In genomic region chr10:57867226-57867625, GRCh38 we compare ENCODE assay signal across 27 cellular contexts.
"Had no signal": no experiment of that assay in that cellular context is flagged by ENCODE, and none has a peak within 500 bp of the region (broad histone marks: within the 10 kb centered on the region; RNA-seq: fewer than 3 reads in every experiment).

No MANE protein-coding gene starts in this region.

- H3K4me1 ChIP-seq: gastroesophageal sphincter had no signal

- H3K4me3 Mint-ChIP-seq: activated CD8-positive, alpha-beta T cell treated with anti-CD3 and anti-CD28 coated beads for 36 hours; activated T-cell treated with anti-CD3 and anti-CD28 coated beads, Interleukin-2, amount 50 U/mL, for 4 hours; activated T-helper 17 cell treated with anti-CD3 and anti-CD28 coated beads, Interleukin-2, amount 50 U/mL, for 72 hours; nephron; T-helper 17 cell; WTC11 had no signal

- H3K4me3 ChIP-seq: body of pancreas, cardiac muscle cell, coronary artery, dorsolateral prefrontal cortex, gastroesophageal sphincter, right lobe of liver, thoracic aorta had no signal

- H3K9me3 Mint-ChIP-seq: nephron, WTC11 had no signal

- H3K36me3 Mint-ChIP-seq: WTC11 had no signal

- H3K27me3 Mint-ChIP-seq: activated CD8-positive, alpha-beta T cell treated with anti-CD3 and anti-CD28 coated beads for 36 hours; activated T-helper 17 cell treated with anti-CD3 and anti-CD28 coated beads, Interleukin-2, amount 50 U/mL, for 72 hours; T-helper 17 cell had no signal

- H3K36me3 ChIP-seq: cardiac muscle cell, gastroesophageal sphincter, right lobe of liver, thoracic aorta had no signal

- H3K27ac Mint-ChIP-seq: activated CD8-positive, alpha-beta T cell treated with anti-CD3 and anti-CD28 coated beads for 36 hours; activated T-helper 17 cell treated with anti-CD3 and anti-CD28 coated beads, Interleukin-2, amount 50 U/mL, for 72 hours; nephron; T-helper 17 cell; WTC11 had no signal

- ATAC-seq: activated CD8-positive, alpha-beta T cell treated with anti-CD3 and anti-CD28 coated beads for 36 hours; activated T-cell treated with anti-CD3 and anti-CD28 coated beads, Interleukin-2, amount 50 U/mL, for 4 hours; activated T-helper 17 cell treated with anti-CD3 and anti-CD28 coated beads, Interleukin-2, amount 50 U/mL, for 72 hours; body of pancreas; gastroesophageal sphincter; left ventricle myocardium superior; right lobe of liver; T-helper 17 cell; WTC11 had no signal

- H3K27ac ChIP-seq: body of pancreas, cardiac muscle cell, coronary artery, dorsolateral prefrontal cortex, gastroesophageal sphincter, right lobe of liver, thoracic aorta had no signal

- DNase-seq: activated CD4-positive, alpha-beta T cell treated with anti-CD3 and anti-CD28 coated beads for 1 hour; activated CD4-positive, alpha-beta T cell treated with anti-CD3 and anti-CD28 coated beads, Interleukin-2, amount 50 U/mL, for 1 hour; activated CD8-positive, alpha-beta T cell treated with anti-CD3 and anti-CD28 coated beads for 36 hours; activated gamma-delta T cell treated with Interleukin-2 at 50 U/mL for 16 hours; activated naive CD4-positive, alpha-beta T cell treated with anti-CD3 and anti-CD28 coated beads, Interleukin-2, amount 50 U/mL, for 16 hours; activated T-cell treated with anti-CD3 and anti-CD28 coated beads, Interleukin-2, amount 50 U/mL, for 4 hours; amygdala; body of pancreas; cerebellar nuclear complex; dorsolateral prefrontal cortex; effector memory CD4-positive, alpha-beta T cell; head of caudate nucleus; hypothalamus; left ventricle myocardium superior; posterior cingulate gyrus; right lobe of liver; stimulated activated CD4-positive, alpha-beta T cell treated with anti-CD3 and anti-CD28 coated beads, Interleukin-2, amount 100 ng/mL, for 48 hours; stimulated activated naive CD4-positive, alpha-beta T cell treated with Interleukin-2 at 50 U/mL for 16 hours; T-helper 17 cell; trophoblast cell had no signal

- H3K4me1 Mint-ChIP-seq: activated T-helper 17 cell treated with anti-CD3 and anti-CD28 coated beads, Interleukin-2, amount 50 U/mL, for 72 hours; nephron; T-helper 17 cell had no signal

- H3K27me3 ChIP-seq: body of pancreas, cardiac muscle cell, dorsolateral prefrontal cortex, gastroesophageal sphincter, right lobe of liver had no signal
